In the genomic region with DNA sequence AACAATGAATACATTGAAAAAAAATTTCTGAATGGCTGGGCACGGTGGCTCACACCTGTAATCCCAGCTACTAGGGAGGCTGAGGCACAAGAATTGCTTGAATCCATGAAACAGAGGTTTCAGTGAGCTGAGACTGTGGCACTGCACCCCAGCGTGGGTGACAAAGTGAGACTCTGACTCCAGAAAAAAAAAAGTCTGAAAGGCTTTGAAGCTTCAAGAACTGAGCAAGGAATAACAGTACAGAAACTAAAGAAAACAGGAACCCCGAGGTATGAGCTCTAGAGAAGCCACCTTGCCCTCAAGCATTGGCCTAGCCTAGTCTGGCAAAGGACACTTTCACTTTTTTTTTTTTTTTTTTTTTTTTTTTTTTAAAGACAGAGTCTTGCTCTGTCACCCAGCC, we compare ENCODE assay signal across 11 cellular contexts. TPM values are rescaled to one million over a fixed set of nuclear protein-coding genes. Genes with fewer than 3 reads are reported as not detected.
DNase-seq lines count a peak whose midpoint lies in the region; ATAC-seq lines count a peak whose summit lies in the region.
"Had no signal": no experiment of that assay in that cellular context is flagged by ENCODE, and none has a peak within 500 bp of the region (broad histone marks: within the 10 kb centered on the region; RNA-seq: fewer than 3 reads in every experiment).

No MANE protein-coding gene starts in this region.

- ATAC-seq in GM18870 (IDR thresholded peaks at IDR 0.05; ENCODE audit: unreplicated experiment), result peak; percentile 59
- peak; percentile 67 for ATAC-seq in HG02759 (IDR thresholded peaks at IDR 0.05; ENCODE audit: unreplicated experiment)
- peak; percentile 94 to 99 for ATAC-seq in activated T-cell treated with anti-CD3 and anti-CD28 coated beads, Interleukin-2, amount 50 U/mL, for 4 hours
- ATAC-seq in GM18868 (IDR thresholded peaks at IDR 0.05; ENCODE audit: unreplicated experiment), result no peak
- ATAC-seq in GM18907 (IDR thresholded peaks at IDR 0.05; ENCODE audit: unreplicated experiment), result no peak

- H3K9me3 Mint-ChIP-seq in activated T-cell treated with anti-CD3 and anti-CD28 coated beads, Interleukin-2, amount 50 U/mL, for 4 hours, result peaks cover 4% of the 10 kb centered on the region

- no peaks in the 10 kb centered on the region for H3K27me3 Mint-ChIP-seq in activated T-cell treated with anti-CD3 and anti-CD28 coated beads, Interleukin-2, amount 50 U/mL, for 4 hours (ENCODE audit: low read depth)

- no peak for DNase-seq in activated T-cell treated with anti-CD3 and anti-CD28 coated beads, Interleukin-2, amount 50 U/mL, for 4 hours
- peak; percentile 11 to 25 (median 16) for DNase-seq in stimulated activated CD4-positive, alpha-beta T cell treated with anti-CD3 and anti-CD28 coated beads, Interleukin-12 subunit alpha, Interleukin-12 subunit beta, amount 100 ng/mL, for 48 hours (ENCODE audit: low read depth in 2 of 3, low spot score in 1 of 3)
- DNase-seq in anterior cingulate cortex (lab: John Stamatoyannopoulos, UW), result no peak
- DNase-seq in effector CD4-positive, alpha-beta T cell, result no peak
- DNase-seq: activated effector memory CD4-positive, alpha-beta T cell treated with Interleukin-2 at 50 U/mL for 16 hours; foreskin fibroblast; stomach had no signal

- no peak overlapping the region for H3K4me3 Mint-ChIP-seq in activated T-cell treated with anti-CD3 and anti-CD28 coated beads, Interleukin-2, amount 50 U/mL, for 4 hours

- H3K4me1 Mint-ChIP-seq in activated T-cell treated with anti-CD3 and anti-CD28 coated beads, Interleukin-2, amount 50 U/mL, for 4 hours (ENCODE audit: low read depth), result peaks cover 26% of the 10 kb centered on the region

- H3K36me3 Mint-ChIP-seq in activated T-cell treated with anti-CD3 and anti-CD28 coated beads, Interleukin-2, amount 50 U/mL, for 4 hours (ENCODE audit: insufficient read depth), result peaks cover 18% of the 10 kb centered on the region

RNA-seq across cellular contexts. Expression of gene TEX2, which starts 45.0 kb away (rescaled TPM):
- 10 to 100 TPM; 18.4 to 20.4 (median 19.9) TPM for total RNA-seq in activated T-cell treated with anti-CD3 and anti-CD28 coated beads, Interleukin-2, amount 50 U/mL, for 4 hours

Comparison
In these comparisons a context has a peak if more than half of its experiments do, and no peak if none do; other contexts are left out.
1. ATAC-seq: peak in GM18870 (single experiment), HG02759 (single experiment) and activated T-cell treated with anti-CD3 and anti-CD28 coated beads, Interleukin-2, amount 50 U/mL, for 4 hours (2 of 2); none in GM18868 (single experiment) and GM18907 (single experiment).
2. DNase-seq: peak in stimulated activated CD4-positive, alpha-beta T cell treated with anti-CD3 and anti-CD28 coated beads, Interleukin-12 subunit alpha, Interleukin-12 subunit beta, amount 100 ng/mL, for 48 hours (3 of 3); none in activated T-cell treated with anti-CD3 and anti-CD28 coated beads, Interleukin-2, amount 50 U/mL, for 4 hours (single experiment), anterior cingulate cortex (0 of 58) and effector CD4-positive, alpha-beta T cell (single experiment).